ENCODE assay signal across 15 cellular contexts in the genomic region with DNA sequence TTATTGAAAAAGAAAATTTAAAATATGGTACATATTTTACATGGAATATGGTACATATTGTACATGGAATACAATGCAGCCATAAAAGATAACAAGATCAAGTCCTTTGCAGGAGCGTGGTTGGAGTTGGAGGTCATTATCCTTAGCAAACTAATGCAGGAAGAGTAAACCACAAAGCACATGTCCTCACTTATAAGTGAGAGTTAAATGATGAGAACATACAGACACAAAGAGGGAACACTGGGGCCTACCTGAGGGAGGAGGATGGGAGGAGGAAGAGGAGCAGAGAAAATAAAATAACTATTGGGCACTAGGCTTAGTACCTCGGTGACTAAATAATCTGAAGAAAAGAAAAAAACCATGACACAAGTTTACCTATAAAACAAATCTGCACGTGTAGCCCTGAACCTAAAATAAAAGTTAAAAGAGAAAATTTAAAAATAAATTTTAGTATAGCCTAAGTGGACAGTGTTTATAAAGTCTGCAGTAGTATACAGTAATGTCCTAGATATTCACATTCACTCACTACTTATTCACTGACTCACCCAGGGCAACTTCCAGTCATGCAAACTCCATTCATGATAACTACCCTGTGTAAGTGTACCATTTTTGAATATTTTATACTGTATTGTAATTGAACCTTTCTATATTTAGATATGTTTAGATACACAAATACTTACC.
DNase-seq lines count a peak whose midpoint lies in the region; FAIRE-seq and TF ChIP-seq lines count a peak whose summit lies in the region.
"Had no signal": no experiment of that assay in that cellular context is flagged by ENCODE, and none has a peak within 500 bp of the region (broad histone marks: within the 10 kb centered on the region; RNA-seq: fewer than 3 reads in every experiment).

No MANE protein-coding gene starts in this region.

- H3K27me3 ChIP-seq in bronchial epithelial cell (ENCODE audit: control insufficient read depth, insufficient read depth, low read length): no peaks in the 10 kb centered on the region
- H3K27me3 ChIP-seq: neutrophil had no signal

- peaks cover 18% of the 10 kb centered on the region for H3K4me1 Mint-ChIP-seq in activated CD4-positive, alpha-beta memory T cell treated with anti-CD3 and anti-CD28 coated beads for 36 hours (ENCODE audit: low read depth)

- no peak overlapping the region for H3K4me3 Mint-ChIP-seq in activated CD4-positive, alpha-beta memory T cell treated with anti-CD3 and anti-CD28 coated beads for 36 hours
- H3K4me3 Mint-ChIP-seq: CD8-positive, alpha-beta memory T cell had no signal

- H3K4me3 ChIP-seq in AG10803 (ENCODE audit: low read length) (no peak overlapping the region), bronchial epithelial cell (ENCODE audit: low read depth, low read length) (no peak overlapping the region)
- H3K4me3 ChIP-seq: SK-N-MC had no signal

- CTCF ChIA-PET in activated CD4-positive, alpha-beta memory T cell treated with anti-CD3 and anti-CD28 coated beads for 36 hours (lab: Charles Lee): interaction anchor here (0.9 kb wide), 1 partner anchor 9 kb away, joined by 3 read pairs; no protein-coding TSS in a partner anchor

- FAIRE-seq in bronchial epithelial cell (lab: Jason Lieb, UNC): no peak

- no peaks in the 10 kb centered on the region for H3K36me3 Mint-ChIP-seq in activated CD4-positive, alpha-beta memory T cell treated with anti-CD3 and anti-CD28 coated beads for 36 hours

- no peak overlapping the region for H3K27ac Mint-ChIP-seq in activated CD4-positive, alpha-beta memory T cell treated with anti-CD3 and anti-CD28 coated beads for 36 hours
- H3K27ac Mint-ChIP-seq: CD8-positive, alpha-beta memory T cell had no signal

- H3K36me3 ChIP-seq in bronchial epithelial cell (ENCODE audit: control insufficient read depth, insufficient read depth, low read length): no peaks in the 10 kb centered on the region
- H3K36me3 ChIP-seq: neutrophil had no signal

- intact Hi-C loops in activated CD4-positive, alpha-beta memory T cell treated with anti-CD3 and anti-CD28 coated beads for 36 hours (cut with micrococcal nuclease): loop anchor here (2.0 kb wide), 1 partner anchor 114 kb away; no protein-coding TSS in a partner anchor

- TF ChIP-seq CTCF in AG10803 (conservative IDR thresholded peaks at IDR 0.05; ENCODE audit: low read length): no peak
- TF ChIP-seq CTCF in bronchial epithelial cell (IDR thresholded peaks at IDR 0.05; ENCODE audit: insufficient read depth, low read length, severe bottlenecking): no peak

- DNase-seq in AG10803 (ENCODE audit: low read depth): peak; percentile 64
- peak; percentile 8 for DNase-seq in M059J (ENCODE audit: low read depth)
- peak; percentile 71 for DNase-seq in bronchial epithelial cell (ENCODE audit: low read depth)
- DNase-seq in kidney tubule cell (ENCODE audit: low spot score): peak; percentile 61
- no peak for DNase-seq in activated CD4-positive, alpha-beta memory T cell treated with anti-CD3 and anti-CD28 coated beads for 36 hours
- no peak for DNase-seq in HuH-7 (ENCODE audit: low spot score)
- DNase-seq in NCI-H2081 treated with DMSO at 0.1 percent for 48 hours (lab: John Stamatoyannopoulos, UW): no peak
- DNase-seq in NOMO-1 treated with DMSO at 0.1 percent for 48 hours (lab: John Stamatoyannopoulos, UW; ENCODE audit: unreplicated experiment): no peak
- DNase-seq: amniotic stem cell; CD8-positive, alpha-beta memory T cell; DMS79; NCI-H774; T-helper 9 cell had no signal

- peaks cover under 1% of the 10 kb centered on the region for H3K9me3 Mint-ChIP-seq in activated CD4-positive, alpha-beta memory T cell treated with anti-CD3 and anti-CD28 coated beads for 36 hours
- H3K9me3 Mint-ChIP-seq: CD8-positive, alpha-beta memory T cell had no signal

- no peaks in the 10 kb centered on the region for H3K27me3 Mint-ChIP-seq in activated CD4-positive, alpha-beta memory T cell treated with anti-CD3 and anti-CD28 coated beads for 36 hours
- H3K27me3 Mint-ChIP-seq: CD8-positive, alpha-beta memory T cell had no signal

- POLR2A ChIA-PET in activated CD4-positive, alpha-beta memory T cell treated with anti-CD3 and anti-CD28 coated beads for 36 hours (lab: Charles Lee): no interaction called here

Comparison
In these comparisons a context has a peak if more than half of its experiments do, and no peak if none do; other contexts are left out.
1. DNase-seq: peak in AG10803 (single experiment), M059J (single experiment), bronchial epithelial cell (single experiment) and kidney tubule cell (single experiment); none in activated CD4-positive, alpha-beta memory T cell treated with anti-CD3 and anti-CD28 coated beads for 36 hours (single experiment), HuH-7 (single experiment), NCI-H2081 treated with DMSO at 0.1 percent for 48 hours (single experiment) and NOMO-1 treated with DMSO at 0.1 percent for 48 hours (single experiment).